In genomic region chr10:100999742-101000601, GRCh38 we compare ENCODE assay signal across 8 cellular contexts. TPM values are rescaled to one million over a fixed set of nuclear protein-coding genes. Genes with fewer than 3 reads are reported as not detected.
DNase-seq lines count a peak whose midpoint lies in the region; ATAC-seq and TF ChIP-seq lines count a peak whose summit lies in the region.

Gene LZTS2 (plus strand): TSS chr10:100999808. CDS start chr10:101002539, 2,731 bp downstream.

- peak within 1 kb of the TSS; percentile 99 for H3K56ac ChIP-seq in IMR-90 (ENCODE audit: extremely low read depth, insufficient read depth, low read length)

- peak within 1 kb of the TSS; percentile 100 for H4K91ac ChIP-seq in IMR-90 (ENCODE audit: insufficient read depth, low read depth, low read length)

- POLR2A ChIA-PET in Caco-2 (lab: Charles Lee) = interaction anchor here (0.5 to 1.0 kb wide), 2 partner anchors 60 to 1714 kb away, joined by 3 read pairs; partner anchors contain the start of gene ARL3
- POLR2A ChIA-PET in IMR-90 (lab: Charles Lee; ENCODE audit: unreplicated experiment) = interaction anchor here (0.7 kb wide), 1 partner anchor 8 kb away, joined by 5 read pairs; no protein-coding TSS in a partner anchor

- peak within 1 kb of the TSS; percentile 92 for H2AFZ ChIP-seq in IMR-90 (replicated peaks; ENCODE audit: low read length, poor library complexity)

- H3K79me1 ChIP-seq in IMR-90 (ENCODE audit: low read depth in 1 of 2, low read length in 2 of 2) = peaks cover 14 to 56% of the 10 kb centered on the region in 2 experiments

- peak within 1 kb of the TSS; percentile 80 for H2BK20ac ChIP-seq in IMR-90 (ENCODE audit: low read depth, low read length)

- peak in 1 of 2 experiments; percentile 86 for DNase-seq in Caco-2
- no peak for DNase-seq in IMR-90
- no peak for DNase-seq in astrocyte of the spinal cord (ENCODE audit: low read depth, low spot score)
- DNase-seq in gastrocnemius medialis = no peak
- DNase-seq in CD1c-positive myeloid dendritic cell (ENCODE audit: extremely low spot score) = no peak
- DNase-seq in NCI-H2171 (lab: John Stamatoyannopoulos, UW) = no peak

- WGBS in IMR-90 (ENCODE audit: extremely low coverage in 2 of 2, insufficient read length in 1 of 2), 2 experiments = 3% methylated on average over 12 of the region's 59 CpGs; no CpG with 5 or more reads in 1 of the 2 experiments

- H3K36me3 ChIP-seq in Caco-2 (ENCODE audit: control insufficient read depth, insufficient read depth, low read length) (no peaks in the 10 kb centered on the region; the same call in none of the 2 replicates), IMR-90 (ENCODE audit: control insufficient read depth, insufficient read depth, low read length) (peaks cover 24% of the 10 kb centered on the region; the same call in 1 of the 2 replicates), iPS-15b (ENCODE audit: control insufficient read depth, insufficient read depth, low read length) (peaks cover 6% of the 10 kb centered on the region), gastrocnemius medialis (peaks cover 0 to 8% of the 10 kb centered on the region in 2 donors)

- peaks cover 14% of the 10 kb centered on the region for H3K4me1 Mint-ChIP-seq in Caco-2 (ENCODE audit: low read depth, unreplicated experiment)

- peak within 1 kb of the TSS; percentile 85 for H4K5ac ChIP-seq in IMR-90 (ENCODE audit: low read depth, low read length)

- H3K9me1 ChIP-seq in IMR-90 (ENCODE audit: insufficient read depth, low read length) = peaks cover 4% of the 10 kb centered on the region

- ATAC-seq in IMR-90 (ENCODE audit: low read depth) (peak; percentile 59; the same call in 1 of the 2 replicates), gastrocnemius medialis (peak; percentile 11 to 32), GM21576 (IDR thresholded peaks at IDR 0.05; ENCODE audit: unreplicated experiment) (no peak)

- no peak for TF ChIP-seq POLR2A in IMR-90 (IDR thresholded peaks at IDR 0.05; ENCODE audit: low read depth, low read length)
- no peak for TF ChIP-seq POLR2A in gastrocnemius medialis (IDR thresholded peaks at IDR 0.05)

- no peaks in the 10 kb centered on the region for H3K9me3 Mint-ChIP-seq in Caco-2 (ENCODE audit: unreplicated experiment)

- peak within 1 kb of the TSS; percentile 97 for H2BK5ac ChIP-seq in IMR-90 (ENCODE audit: low read depth, low read length, poor library complexity, severe bottlenecking)

- peaks cover 47% of the 10 kb centered on the region for H4K20me1 ChIP-seq in IMR-90 (ENCODE audit: insufficient read depth, low read length)

- H3K18ac ChIP-seq in IMR-90 (ENCODE audit: low read depth, low read length) = peak within 1 kb of the TSS; percentile 88

- peak within 1 kb of the TSS; percentile 100 for H3K23ac ChIP-seq in IMR-90 (ENCODE audit: low read depth, low read length)

- H3K4me3 Mint-ChIP-seq in Caco-2 (ENCODE audit: unreplicated experiment) = peak within 1 kb of the TSS; percentile 81

- CTCF ChIA-PET in Caco-2 (lab: Charles Lee) = interaction anchor here (0.5 to 7.1 kb wide), 5 partner anchors 12 to 96 kb away, joined by 3 to 58 read pairs (median 6); partner anchors contain the start of genes PDZD7 and SFXN3
- CTCF ChIA-PET in IMR-90 (lab: Yijun Ruan, JAX) = interaction anchor here (0.7 to 4.4 kb wide), 3 partner anchors 11 to 17 kb away, joined by 3 to 48 read pairs (median 5); no protein-coding TSS in a partner anchor

- no TSS peak for BruUV-seq in Caco-2 (replicated peaks; lab: Mats Ljungman, UMichigan)
- BruUV-seq in IMR-90 (replicated peaks; lab: Mats Ljungman, UMichigan) = no TSS peak

- peak within 1 kb of the TSS; percentile 80 to 99 for H4K8ac ChIP-seq in IMR-90 (ENCODE audit: low read depth in 2 of 2, low read length in 2 of 2)

- H3K27ac ChIP-seq in IMR-90 (ENCODE audit: insufficient read depth, low read length) (peak within 1 kb of the TSS; percentile 95), gastrocnemius medialis (peak within 1 kb of the TSS; percentile 95 to 100 (median 98))

- H3K9me3 ChIP-seq in Caco-2 = no peaks in the 10 kb centered on the region
- no peaks in the 10 kb centered on the region for H3K9me3 ChIP-seq in IMR-90 (ENCODE audit: control insufficient read depth, insufficient read depth, low read length)
- no peaks in the 10 kb centered on the region for H3K9me3 ChIP-seq in iPS-15b (ENCODE audit: control insufficient read depth, insufficient read depth, low read length)
- no peaks in the 10 kb centered on the region for H3K9me3 ChIP-seq in gastrocnemius medialis

- peak within 1 kb of the TSS; percentile 99 for H2BK120ac ChIP-seq in IMR-90 (ENCODE audit: low read depth, low read length)

- no peak for TF ChIP-seq RAD21 in IMR-90 (IDR thresholded peaks at IDR 0.05; ENCODE audit: low read length)

- H3K27me3 Mint-ChIP-seq in Caco-2 (ENCODE audit: insufficient read depth, unreplicated experiment) = no peaks in the 10 kb centered on the region

- no peak for TF ChIP-seq CTCF in Caco-2 (IDR thresholded peaks at IDR 0.05; ENCODE audit: insufficient read depth in 1 of 2, low read depth in 1 of 2, low read length in 1 of 2, severe bottlenecking in 1 of 2, unreplicated experiment in 1 of 2)
- no peak for TF ChIP-seq CTCF in IMR-90 (conservative IDR thresholded peaks at IDR 0.05; ENCODE audit: low read depth, low read length)
- TF ChIP-seq CTCF in astrocyte of the spinal cord (IDR thresholded peaks at IDR 0.05; ENCODE audit: low read depth, low read length) = no peak
- no peak for TF ChIP-seq CTCF in gastrocnemius medialis (IDR thresholded peaks at IDR 0.05 in 4 of 5, conservative IDR thresholded peaks at IDR 0.05 in 1 of 5)

- peak within 1 kb of the TSS; percentile 97 for H3K9ac ChIP-seq in IMR-90 (ENCODE audit: low read depth, low read length)
- H3K9ac ChIP-seq in iPS-15b (ENCODE audit: low read depth, low read length) = peak within 1 kb of the TSS; percentile 83

- H2BK15ac ChIP-seq in IMR-90 (ENCODE audit: low read depth, low read length) = peak within 1 kb of the TSS; percentile 99

- H3K27ac Mint-ChIP-seq in Caco-2 (ENCODE audit: unreplicated experiment) = peak within 1 kb of the TSS; percentile 74

- peak within 1 kb of the TSS; percentile 100 for H3K4ac ChIP-seq in IMR-90 (ENCODE audit: low read depth, low read length)

- peaks cover 18% of the 10 kb centered on the region for H3K4me1 ChIP-seq in Caco-2
- peaks cover 25% of the 10 kb centered on the region for H3K4me1 ChIP-seq in IMR-90 (ENCODE audit: control insufficient read depth, insufficient read depth, low read length)
- H3K4me1 ChIP-seq in iPS-15b (ENCODE audit: control insufficient read depth, insufficient read depth, low read length) = peaks cover 10% of the 10 kb centered on the region
- peaks cover 37 to 54% of the 10 kb centered on the region in 2 donors for H3K4me1 ChIP-seq in gastrocnemius medialis

- peak within 1 kb of the TSS; percentile 100 for H2AK5ac ChIP-seq in IMR-90 (ENCODE audit: low read depth, low read length)

- peak within 1 kb of the TSS; percentile 93 for H3K4me2 ChIP-seq in IMR-90 (ENCODE audit: low read depth, low read length)

- H3K27me3 ChIP-seq in Caco-2 (replicated peaks; ENCODE audit: control insufficient read depth, insufficient read depth, low read length) (no peaks in the 10 kb centered on the region), IMR-90 (ENCODE audit: control insufficient read depth, insufficient read depth, low read length) (no peaks in the 10 kb centered on the region), iPS-15b (ENCODE audit: control insufficient read depth, insufficient read depth, low read length) (no peaks in the 10 kb centered on the region), gastrocnemius medialis (no peaks in the 10 kb centered on the region)

- H3K36me3 Mint-ChIP-seq in Caco-2 (ENCODE audit: insufficient read depth, unreplicated experiment) = peaks cover 29% of the 10 kb centered on the region

- intact Hi-C loops in Caco-2 (cut with micrococcal nuclease; ENCODE audit: unreplicated experiment) = loop anchor here (2.0 kb wide), 1 partner anchor 67 kb away; no protein-coding TSS in a partner anchor
- intact Hi-C loops in IMR-90 (cut with micrococcal nuclease) = no loop called here
- intact Hi-C loops in gastrocnemius medialis (cut with DNase I; ENCODE audit: low total_unique reads) = loop anchor here (2.0 kb wide), 2 partner anchors 61 to 87 kb away; partner anchors contain the start of genes KAZALD1 and SLF2

- in situ Hi-C loops in IMR-90 (cut with MboI; ENCODE audit: low sequenced_read_pairs) = no loop called here
- in situ Hi-C loops in astrocyte of the spinal cord (cut with HindIII; ENCODE audit: low sequenced_read_pairs) = no loop called here
- in situ Hi-C loops in gastrocnemius medialis (cut with MboI; ENCODE audit: low sequenced_read_pairs in 4 of 4) = no loop called here

- peak within 1 kb of the TSS; percentile 94 for H3K4me3 ChIP-seq in Caco-2 (ENCODE audit: low read depth, low read length)
- H3K4me3 ChIP-seq in IMR-90 (ENCODE audit: insufficient read depth, low read depth, low read length) = peak within 1 kb of the TSS; percentile 78
- peak within 1 kb of the TSS; percentile 92 for H3K4me3 ChIP-seq in astrocyte of the spinal cord (ENCODE audit: low read depth, low read length)
- H3K4me3 ChIP-seq in iPS-15b (ENCODE audit: low read depth, low read length) = peak within 1 kb of the TSS; percentile 79
- peak within 1 kb of the TSS; percentile 77 to 97 (median 86) for H3K4me3 ChIP-seq in gastrocnemius medialis

- peak within 1 kb of the TSS; percentile 100 for H3K14ac ChIP-seq in IMR-90 (replicated peaks; ENCODE audit: low read depth, low read length)

- dilution Hi-C loops in IMR-90 (cut with HindIII; ENCODE audit: low sequenced_read_pairs, unreplicated experiment) = no loop called here

- peak within 1 kb of the TSS; percentile 100 for H2AK9ac ChIP-seq in IMR-90 (replicated peaks; ENCODE audit: low read depth, low read length, poor library complexity)

TF ChIP-seq in IMR-90, 13 proteins besides CTCF, POLR2A, EP300 and RAD21:
- TF ChIP-seq CHD1 (IDR thresholded peaks at IDR 0.05; ENCODE audit: low read depth, low read length) = peak; percentile 41; the same call in 1 of the 2 replicates
- 0 out of 2 replicates have a peak, but pooled peaks have one; percentile 17 for TF ChIP-seq MAZ (IDR thresholded peaks at IDR 0.05; ENCODE audit: borderline replicate concordance, low read depth, low read length)
- TF ChIP-seq BHLHE40 (IDR thresholded peaks at IDR 0.05; ENCODE audit: low read depth, low read length) = no peak
TF ChIP-seq in IMR-90: peak in this region for 2.

RNA-seq across cellular contexts. Expression of gene LZTS2, which starts in this region (rescaled TPM):
- 53.3 and 54.8 TPM in 2 replicates for total RNA-seq in Caco-2 (2022)
- total RNA-seq in IMR-90 (2012; rRNA removed) = 17.8 and 19.2 TPM in 2 replicates
- polyA plus RNA-seq in IMR-90 (2012; rRNA removed) = 101 and 108 TPM in 2 replicates
- 62.9 and 107 TPM in 2 replicates for polyA plus RNA-seq in IMR-90 (2012; cell fraction: cytosol; rRNA removed)
- polyA plus RNA-seq in IMR-90 (2012; cell fraction: nucleus; rRNA removed; ENCODE audit: low replicate concordance) = 135 and 272 TPM in 2 replicates
- total RNA-seq in gastrocnemius medialis = 10 to 100 TPM; 22.5 to 44.7 (median 26.7) TPM
